In the genomic region with DNA sequence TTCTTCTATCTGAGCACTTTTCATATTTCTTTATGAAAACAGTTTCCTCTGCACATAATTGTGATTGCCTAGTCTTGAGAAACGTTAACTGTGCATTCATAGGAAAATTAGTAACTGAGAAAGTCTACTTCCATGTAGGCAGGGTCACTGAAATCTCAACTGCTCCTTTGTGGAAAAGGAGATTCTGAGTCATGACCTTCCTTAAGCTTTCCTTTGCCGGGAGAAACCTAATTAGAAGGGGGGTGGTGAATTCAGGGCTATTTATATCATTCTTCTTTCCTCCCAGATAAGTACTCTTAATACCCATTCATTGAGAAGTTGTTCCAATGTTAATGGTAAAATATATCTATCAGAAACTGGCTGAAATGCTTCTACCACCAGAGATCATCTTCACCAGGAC, we compare ENCODE assay signal across 28 cellular contexts.
A peak's percentile ranks its signal among the peaks of the same experiment; 100 is the strongest.
DNase-seq lines count a peak whose midpoint lies in the region; ATAC-seq and TF ChIP-seq lines count a peak whose summit lies in the region.
"Had no signal": no experiment of that assay in that cellular context is flagged by ENCODE, and none has a peak within 500 bp of the region (broad histone marks: within the 10 kb centered on the region; RNA-seq: fewer than 3 reads in every experiment).

No MANE protein-coding gene starts in this region.

- no peak overlapping the region for H3K9ac ChIP-seq in smooth muscle cell (ENCODE audit: low read depth)
- H3K9ac ChIP-seq: BLaER1 treated with 17β-estradiol and CSF1 and Interleukin-3, amounts not matched to agents 10 nM and 100 nM had no signal

- no peaks in the 10 kb centered on the region for H3K27me3 ChIP-seq in SJSA1 (replicated peaks)
- no peaks in the 10 kb centered on the region for H3K27me3 ChIP-seq in smooth muscle cell (ENCODE audit: low read depth)
- no peaks in the 10 kb centered on the region for H3K27me3 ChIP-seq in CD8-positive, alpha-beta memory T cell (ENCODE audit: insufficient read depth, low read length, poor library complexity, severe bottlenecking)
- H3K27me3 ChIP-seq: BLaER1 treated with 17β-estradiol and CSF1 and Interleukin-3, amounts not matched to agents 10 nM and 100 nM; SJCRH30; thyroid gland had no signal

- POLR2A ChIA-PET in CD8-positive, alpha-beta memory T cell (lab: Charles Lee), result no interaction called here

- peak overlapping the region; percentile 50 for H3K4me2 ChIP-seq in smooth muscle cell
- H3K4me2 ChIP-seq: BLaER1 treated with 17β-estradiol and CSF1 and Interleukin-3, amounts not matched to agents 10 nM and 100 nM had no signal

- no peaks in the 10 kb centered on the region for H3K4me1 Mint-ChIP-seq in CD8-positive, alpha-beta memory T cell
- H3K4me1 Mint-ChIP-seq: activated naive CD4-positive, alpha-beta T cell treated with anti-CD3 and anti-CD28 coated beads, Interleukin-2, amount 10 ng/mL, durations not matched to agents 7 days and 5 days; naive thymus-derived CD4-positive, alpha-beta T cell; T-cell had no signal

- H3K36me3 ChIP-seq in SJSA1 (no peaks in the 10 kb centered on the region), smooth muscle cell (ENCODE audit: low read depth) (no peaks in the 10 kb centered on the region)
- no peaks in the 10 kb centered on the region for H3K36me3 ChIP-seq in CD8-positive, alpha-beta memory T cell (ENCODE audit: insufficient read depth, low read length)
- H3K36me3 ChIP-seq: BLaER1 treated with 17β-estradiol and CSF1 and Interleukin-3, amounts not matched to agents 10 nM and 100 nM; SJCRH30; thyroid gland had no signal

- H4K20me1 ChIP-seq in smooth muscle cell (ENCODE audit: low read depth), result no peaks in the 10 kb centered on the region
- H4K20me1 ChIP-seq: BLaER1 treated with 17β-estradiol and CSF1 and Interleukin-3, amounts not matched to agents 10 nM and 100 nM had no signal

- no peaks in the 10 kb centered on the region for H3F3A ChIP-seq in smooth muscle cell (ENCODE audit: low read depth)

- H3K9me3 Mint-ChIP-seq in CD8-positive, alpha-beta memory T cell, result peaks cover 0 to 6% (median under 1%) of the 10 kb centered on the region in 5 donors
- H3K9me3 Mint-ChIP-seq: activated T-helper 1 cell treated with anti-CD3 and anti-CD28 coated beads, Interleukin-12 subunit alpha, Interleukin-12 subunit beta, Interleukin-2, Interleukin-4 antibody, amounts not matched to agents 30 ng/mL and 10 ng/mL and 1 ng/mL, durations not matched to agents 14 hours and 24 hours and 36 hours had no signal

- TF ChIP-seq CTCF in smooth muscle cell (IDR thresholded peaks at IDR 0.05; ENCODE audit: borderline replicate concordance, insufficient read depth, poor library complexity, severe bottlenecking), result no peak
- TF ChIP-seq CTCF in coronary artery (IDR thresholded peaks at IDR 0.05), result no peak

- WGBS in smooth muscle cell (ENCODE audit: low lambda C conversion rate), result 16% methylated on average over 2 of the region's 2 CpGs

- CTCF ChIA-PET in CD8-positive, alpha-beta memory T cell (lab: Charles Lee), result no interaction called here

- peaks cover 0 to 3% of the 10 kb centered on the region in 2 donors for H3K27me3 Mint-ChIP-seq in CD8-positive, alpha-beta memory T cell
- H3K27me3 Mint-ChIP-seq: activated CD4-positive, alpha-beta memory T cell treated with anti-CD3 and anti-CD28 coated beads for 36 hours; activated naive CD4-positive, alpha-beta T cell treated with anti-CD3 and anti-CD28 coated beads, Interleukin-2, amount 10 ng/mL, durations not matched to agents 7 days and 5 days; T-cell had no signal

- no peak overlapping the region for H3K27ac Mint-ChIP-seq in CD8-positive, alpha-beta memory T cell
- H3K27ac Mint-ChIP-seq: activated CD4-positive, alpha-beta memory T cell treated with anti-CD3 and anti-CD28 coated beads for 36 hours; activated naive CD4-positive, alpha-beta T cell treated with anti-CD3 and anti-CD28 coated beads, Interleukin-2, amount 10 ng/mL, durations not matched to agents 7 days and 5 days; activated T-helper 1 cell treated with anti-CD3 and anti-CD28 coated beads, Interleukin-12 subunit alpha, Interleukin-12 subunit beta, Interleukin-2, Interleukin-4 antibody, amounts not matched to agents 30 ng/mL and 10 ng/mL and 1 ng/mL, durations not matched to agents 14 hours and 24 hours and 36 hours; naive thymus-derived CD4-positive, alpha-beta T cell; T-cell had no signal

- H3K79me2 ChIP-seq in smooth muscle cell (ENCODE audit: low read depth), result no peaks in the 10 kb centered on the region

- H3K9me3 ChIP-seq in SJSA1 (replicated peaks) (no peaks in the 10 kb centered on the region), smooth muscle cell (replicated peaks; ENCODE audit: low read depth) (no peaks in the 10 kb centered on the region)
- H3K9me3 ChIP-seq in CD8-positive, alpha-beta memory T cell (ENCODE audit: low read length), result no peaks in the 10 kb centered on the region
- H3K9me3 ChIP-seq: BLaER1 treated with 17β-estradiol and CSF1 and Interleukin-3, amounts not matched to agents 10 nM and 100 nM; Caco-2; SJCRH30; thyroid gland had no signal

- H3K4me1 ChIP-seq in SJSA1 (replicated peaks) (peaks cover 23% of the 10 kb centered on the region), smooth muscle cell (ENCODE audit: low read depth) (no peaks in the 10 kb centered on the region)
- no peaks in the 10 kb centered on the region for H3K4me1 ChIP-seq in CD8-positive, alpha-beta memory T cell (ENCODE audit: insufficient read depth, low read length)
- H3K4me1 ChIP-seq: BLaER1 treated with 17β-estradiol and CSF1 and Interleukin-3, amounts not matched to agents 10 nM and 100 nM; Caco-2; SJCRH30; thyroid gland had no signal

- no peak overlapping the region for H2AFZ ChIP-seq in smooth muscle cell (ENCODE audit: low read depth)

- DNase-seq in GM04503 (ENCODE audit: low read depth), result peak; percentile 16
- peak in 1 of 2 experiments; percentile 60 for DNase-seq in SJSA1 (ENCODE audit: low read depth in 1 of 2, low spot score in 2 of 2)
- DNase-seq in iris pigment epithelial cell (ENCODE audit: low read depth), result peak; percentile 18
- no peak for DNase-seq in smooth muscle cell (lab: John Stamatoyannopoulos, UW; ENCODE audit: unreplicated experiment)
- no peak for DNase-seq in CD8-positive, alpha-beta memory T cell
- no peak for DNase-seq in coronary artery (ENCODE audit: low spot score)
- DNase-seq: activated CD4-positive, alpha-beta memory T cell treated with anti-CD3 and anti-CD28 coated beads for 36 hours; activated CD8-positive, alpha-beta memory T cell treated with anti-CD3 and anti-CD28 coated beads, Interleukin-2, amount 50 U/mL, for 4 hours; activated naive CD4-positive, alpha-beta T cell treated with anti-CD3 and anti-CD28 coated beads, Interleukin-2, amount 10 ng/mL, durations not matched to agents 7 days and 5 days; amygdala; Caco-2; DND-41; effector memory CD4-positive, alpha-beta T cell; GOT3; KBM-7; left colon; MM.1S; naive thymus-derived CD4-positive, alpha-beta T cell; NCI-H2081 treated with DMSO at 0.1 percent for 48 hours; NCI-H774; occipital lobe; SJCRH30; stimulated activated naive CD8-positive, alpha-beta T cell treated with anti-CD3 and anti-CD28 coated beads, Interleukin-15, Interleukin-2, amounts not matched to agents 100 U/mL and 50 U/mL, for 24 hours; T-cell; thyroid gland had no signal

- H3K4me3 ChIP-seq in SJSA1 (no peak overlapping the region), smooth muscle cell (no peak overlapping the region), coronary artery (no peak overlapping the region)
- no peak overlapping the region for H3K4me3 ChIP-seq in CD8-positive, alpha-beta memory T cell (ENCODE audit: low read length)
- H3K4me3 ChIP-seq: BLaER1 treated with 17β-estradiol and CSF1 and Interleukin-3, amounts not matched to agents 10 nM and 100 nM; SJCRH30; thyroid gland had no signal

- ATAC-seq in GM19395 (IDR thresholded peaks at IDR 0.05; ENCODE audit: unreplicated experiment), result no peak
- ATAC-seq: left colon; naive thymus-derived CD4-positive, alpha-beta T cell; stimulated activated naive CD8-positive, alpha-beta T cell treated with anti-CD3 and anti-CD28 coated beads, Interleukin-15, Interleukin-2, amounts not matched to agents 100 U/mL and 50 U/mL, for 24 hours; T-cell had no signal

- H3K4me3 Mint-ChIP-seq in CD8-positive, alpha-beta memory T cell, result no peak overlapping the region
- H3K4me3 Mint-ChIP-seq: activated CD4-positive, alpha-beta memory T cell treated with anti-CD3 and anti-CD28 coated beads for 36 hours; activated naive CD4-positive, alpha-beta T cell treated with anti-CD3 and anti-CD28 coated beads, Interleukin-2, amount 10 ng/mL, durations not matched to agents 7 days and 5 days; activated T-helper 1 cell treated with anti-CD3 and anti-CD28 coated beads, Interleukin-12 subunit alpha, Interleukin-12 subunit beta, Interleukin-2, Interleukin-4 antibody, amounts not matched to agents 30 ng/mL and 10 ng/mL and 1 ng/mL, durations not matched to agents 14 hours and 24 hours and 36 hours; naive thymus-derived CD4-positive, alpha-beta T cell; T-cell had no signal

- H3K36me3 Mint-ChIP-seq in CD8-positive, alpha-beta memory T cell, result no peaks in the 10 kb centered on the region
- H3K36me3 Mint-ChIP-seq: activated CD4-positive, alpha-beta memory T cell treated with anti-CD3 and anti-CD28 coated beads for 36 hours; activated naive CD4-positive, alpha-beta T cell treated with anti-CD3 and anti-CD28 coated beads, Interleukin-2, amount 10 ng/mL, durations not matched to agents 7 days and 5 days; naive thymus-derived CD4-positive, alpha-beta T cell; T-cell had no signal

- H3K27ac ChIP-seq in SJSA1 (peak overlapping the region; percentile 75), smooth muscle cell (ENCODE audit: low read depth) (peak overlapping the region; percentile 13), coronary artery (no peak overlapping the region)
- H3K27ac ChIP-seq in CD8-positive, alpha-beta memory T cell (ENCODE audit: low read depth, low read length), result no peak overlapping the region
- H3K27ac ChIP-seq: BLaER1 treated with 17β-estradiol and CSF1 and Interleukin-3, amounts not matched to agents 10 nM and 100 nM; SJCRH30; thyroid gland had no signal

Comparison
In these comparisons a context has a peak if more than half of its experiments do, and no peak if none do; other contexts are left out.
1. DNase-seq: peak in GM04503 (single experiment) and iris pigment epithelial cell (single experiment); none in smooth muscle cell (single experiment), CD8-positive, alpha-beta memory T cell (0 of 5) and coronary artery (single experiment).
2. H3K27ac ChIP-seq: peak in SJSA1 (single experiment) and smooth muscle cell (single experiment); none in CD8-positive, alpha-beta memory T cell (single experiment) and coronary artery (0 of 2).